ENCODE assay signal across 2 cellular contexts in the genomic region with DNA sequence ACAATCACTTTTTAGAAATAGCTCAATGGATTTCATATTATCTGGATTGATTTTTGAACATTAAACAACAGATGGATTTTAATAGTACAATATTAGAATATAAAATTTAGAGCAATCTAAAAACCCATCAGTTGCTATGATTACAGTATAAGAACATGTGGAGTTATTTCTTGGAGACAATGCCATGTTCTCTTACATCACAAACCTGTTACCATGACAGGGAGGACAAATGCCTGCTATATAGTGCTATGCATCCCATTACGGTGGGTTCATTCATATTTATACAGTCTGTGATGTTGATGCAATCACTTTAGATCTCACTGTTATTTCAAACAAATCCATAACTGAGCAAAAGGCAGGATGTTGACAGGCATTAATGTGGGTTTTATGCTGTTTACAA.
A peak's percentile ranks its signal among the peaks of the same experiment; 100 is the strongest.
TF ChIP-seq lines count a peak whose summit lies in the region.

No MANE protein-coding gene starts in this region.

TF ChIP-seq in neural cell, 6 proteins besides CTCF, POLR2A, EP300 and RAD21 (continued from another document):
- TF ChIP-seq, protein P1, sequence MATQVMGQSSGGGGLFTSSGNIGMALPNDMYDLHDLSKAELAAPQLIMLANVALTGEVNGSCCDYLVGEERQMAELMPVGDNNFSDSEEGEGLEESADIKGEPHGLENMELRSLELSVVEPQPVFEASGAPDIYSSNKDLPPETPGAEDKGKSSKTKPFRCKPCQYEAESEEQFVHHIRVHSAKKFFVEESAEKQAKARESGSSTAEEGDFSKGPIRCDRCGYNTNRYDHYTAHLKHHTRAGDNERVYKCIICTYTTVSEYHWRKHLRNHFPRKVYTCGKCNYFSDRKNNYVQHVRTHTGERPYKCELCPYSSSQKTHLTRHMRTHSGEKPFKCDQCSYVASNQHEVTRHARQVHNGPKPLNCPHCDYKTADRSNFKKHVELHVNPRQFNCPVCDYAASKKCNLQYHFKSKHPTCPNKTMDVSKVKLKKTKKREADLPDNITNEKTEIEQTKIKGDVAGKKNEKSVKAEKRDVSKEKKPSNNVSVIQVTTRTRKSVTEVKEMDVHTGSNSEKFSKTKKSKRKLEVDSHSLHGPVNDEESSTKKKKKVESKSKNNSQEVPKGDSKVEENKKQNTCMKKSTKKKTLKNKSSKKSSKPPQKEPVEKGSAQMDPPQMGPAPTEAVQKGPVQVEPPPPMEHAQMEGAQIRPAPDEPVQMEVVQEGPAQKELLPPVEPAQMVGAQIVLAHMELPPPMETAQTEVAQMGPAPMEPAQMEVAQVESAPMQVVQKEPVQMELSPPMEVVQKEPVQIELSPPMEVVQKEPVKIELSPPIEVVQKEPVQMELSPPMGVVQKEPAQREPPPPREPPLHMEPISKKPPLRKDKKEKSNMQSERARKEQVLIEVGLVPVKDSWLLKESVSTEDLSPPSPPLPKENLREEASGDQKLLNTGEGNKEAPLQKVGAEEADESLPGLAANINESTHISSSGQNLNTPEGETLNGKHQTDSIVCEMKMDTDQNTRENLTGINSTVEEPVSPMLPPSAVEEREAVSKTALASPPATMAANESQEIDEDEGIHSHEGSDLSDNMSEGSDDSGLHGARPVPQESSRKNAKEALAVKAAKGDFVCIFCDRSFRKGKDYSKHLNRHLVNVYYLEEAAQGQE (IDR thresholded peaks at IDR 0.05; ENCODE audit: borderline replicate concordance), result peak; percentile 19
- TF ChIP-seq MXI1 (conservative IDR thresholded peaks at IDR 0.05; ENCODE audit: poor library complexity, severe bottlenecking), result peak; percentile 36

TF ChIP-seq in HepG2, 621 proteins besides CTCF, POLR2A, EP300 and RAD21 (continued from another document):
- TF ChIP-seq, protein P2, sequence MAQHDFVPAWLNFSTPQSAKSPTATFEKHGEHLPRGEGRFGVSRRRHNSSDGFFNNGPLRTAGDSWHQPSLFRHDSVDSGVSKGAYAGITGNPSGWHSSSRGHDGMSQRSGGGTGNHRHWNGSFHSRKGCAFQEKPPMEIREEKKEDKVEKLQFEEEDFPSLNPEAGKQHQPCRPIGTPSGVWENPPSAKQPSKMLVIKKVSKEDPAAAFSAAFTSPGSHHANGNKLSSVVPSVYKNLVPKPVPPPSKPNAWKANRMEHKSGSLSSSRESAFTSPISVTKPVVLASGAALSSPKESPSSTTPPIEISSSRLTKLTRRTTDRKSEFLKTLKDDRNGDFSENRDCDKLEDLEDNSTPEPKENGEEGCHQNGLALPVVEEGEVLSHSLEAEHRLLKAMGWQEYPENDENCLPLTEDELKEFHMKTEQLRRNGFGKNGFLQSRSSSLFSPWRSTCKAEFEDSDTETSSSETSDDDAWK (CRISPR knock-in tag; IDR thresholded peaks at IDR 0.05), result no peak
- no peak for TF ChIP-seq SAP130 (CRISPR knock-in tag; IDR thresholded peaks at IDR 0.05; ENCODE audit: low read depth)
- TF ChIP-seq ZNF232 (CRISPR knock-in tag; IDR thresholded peaks at IDR 0.05; ENCODE audit: borderline replicate concordance), result no peak
- TF ChIP-seq ZNF879 (CRISPR knock-in tag; IDR thresholded peaks at IDR 0.05), result no peak
- no peak for TF ChIP-seq GABPA (IDR thresholded peaks at IDR 0.05; ENCODE audit: low read depth, low read length)
- no peak for TF ChIP-seq GABPA (CRISPR knock-in tag; IDR thresholded peaks at IDR 0.05; ENCODE audit: low read depth)
- TF ChIP-seq, protein P3, sequence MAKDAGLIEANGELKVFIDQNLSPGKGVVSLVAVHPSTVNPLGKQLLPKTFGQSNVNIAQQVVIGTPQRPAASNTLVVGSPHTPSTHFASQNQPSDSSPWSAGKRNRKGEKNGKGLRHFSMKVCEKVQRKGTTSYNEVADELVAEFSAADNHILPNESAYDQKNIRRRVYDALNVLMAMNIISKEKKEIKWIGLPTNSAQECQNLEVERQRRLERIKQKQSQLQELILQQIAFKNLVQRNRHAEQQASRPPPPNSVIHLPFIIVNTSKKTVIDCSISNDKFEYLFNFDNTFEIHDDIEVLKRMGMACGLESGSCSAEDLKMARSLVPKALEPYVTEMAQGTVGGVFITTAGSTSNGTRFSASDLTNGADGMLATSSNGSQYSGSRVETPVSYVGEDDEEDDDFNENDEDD (CRISPR knock-in tag; IDR thresholded peaks at IDR 0.05; ENCODE audit: borderline replicate concordance), result no peak
- TF ChIP-seq, protein P4, sequence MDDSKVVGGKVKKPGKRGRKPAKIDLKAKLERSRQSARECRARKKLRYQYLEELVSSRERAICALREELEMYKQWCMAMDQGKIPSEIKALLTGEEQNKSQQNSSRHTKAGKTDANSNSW (CRISPR knock-in tag; IDR thresholded peaks at IDR 0.05; ENCODE audit: borderline replicate concordance), result no peak
- TF ChIP-seq, protein P5, sequence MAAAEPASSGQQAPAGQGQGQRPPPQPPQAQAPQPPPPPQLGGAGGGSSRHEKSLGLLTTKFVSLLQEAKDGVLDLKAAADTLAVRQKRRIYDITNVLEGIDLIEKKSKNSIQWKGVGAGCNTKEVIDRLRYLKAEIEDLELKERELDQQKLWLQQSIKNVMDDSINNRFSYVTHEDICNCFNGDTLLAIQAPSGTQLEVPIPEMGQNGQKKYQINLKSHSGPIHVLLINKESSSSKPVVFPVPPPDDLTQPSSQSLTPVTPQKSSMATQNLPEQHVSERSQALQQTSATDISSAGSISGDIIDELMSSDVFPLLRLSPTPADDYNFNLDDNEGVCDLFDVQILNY (CRISPR knock-in tag; conservative IDR thresholded peaks at IDR 0.05), result no peak
- no peak for TF ChIP-seq SOX13 (IDR thresholded peaks at IDR 0.05)
- no peak for TF ChIP-seq SOX13 (CRISPR knock-in tag; conservative IDR thresholded peaks at IDR 0.05 in 1 of 2, IDR thresholded peaks at IDR 0.05 in 1 of 2)
- TF ChIP-seq WIZ (CRISPR knock-in tag; IDR thresholded peaks at IDR 0.05), result no peak
- no peak for TF ChIP-seq ZNF451 (CRISPR knock-in tag; IDR thresholded peaks at IDR 0.05)
- TF ChIP-seq CEBPG (CRISPR knock-in tag; IDR thresholded peaks at IDR 0.05), result no peak
- TF ChIP-seq, protein P6, sequence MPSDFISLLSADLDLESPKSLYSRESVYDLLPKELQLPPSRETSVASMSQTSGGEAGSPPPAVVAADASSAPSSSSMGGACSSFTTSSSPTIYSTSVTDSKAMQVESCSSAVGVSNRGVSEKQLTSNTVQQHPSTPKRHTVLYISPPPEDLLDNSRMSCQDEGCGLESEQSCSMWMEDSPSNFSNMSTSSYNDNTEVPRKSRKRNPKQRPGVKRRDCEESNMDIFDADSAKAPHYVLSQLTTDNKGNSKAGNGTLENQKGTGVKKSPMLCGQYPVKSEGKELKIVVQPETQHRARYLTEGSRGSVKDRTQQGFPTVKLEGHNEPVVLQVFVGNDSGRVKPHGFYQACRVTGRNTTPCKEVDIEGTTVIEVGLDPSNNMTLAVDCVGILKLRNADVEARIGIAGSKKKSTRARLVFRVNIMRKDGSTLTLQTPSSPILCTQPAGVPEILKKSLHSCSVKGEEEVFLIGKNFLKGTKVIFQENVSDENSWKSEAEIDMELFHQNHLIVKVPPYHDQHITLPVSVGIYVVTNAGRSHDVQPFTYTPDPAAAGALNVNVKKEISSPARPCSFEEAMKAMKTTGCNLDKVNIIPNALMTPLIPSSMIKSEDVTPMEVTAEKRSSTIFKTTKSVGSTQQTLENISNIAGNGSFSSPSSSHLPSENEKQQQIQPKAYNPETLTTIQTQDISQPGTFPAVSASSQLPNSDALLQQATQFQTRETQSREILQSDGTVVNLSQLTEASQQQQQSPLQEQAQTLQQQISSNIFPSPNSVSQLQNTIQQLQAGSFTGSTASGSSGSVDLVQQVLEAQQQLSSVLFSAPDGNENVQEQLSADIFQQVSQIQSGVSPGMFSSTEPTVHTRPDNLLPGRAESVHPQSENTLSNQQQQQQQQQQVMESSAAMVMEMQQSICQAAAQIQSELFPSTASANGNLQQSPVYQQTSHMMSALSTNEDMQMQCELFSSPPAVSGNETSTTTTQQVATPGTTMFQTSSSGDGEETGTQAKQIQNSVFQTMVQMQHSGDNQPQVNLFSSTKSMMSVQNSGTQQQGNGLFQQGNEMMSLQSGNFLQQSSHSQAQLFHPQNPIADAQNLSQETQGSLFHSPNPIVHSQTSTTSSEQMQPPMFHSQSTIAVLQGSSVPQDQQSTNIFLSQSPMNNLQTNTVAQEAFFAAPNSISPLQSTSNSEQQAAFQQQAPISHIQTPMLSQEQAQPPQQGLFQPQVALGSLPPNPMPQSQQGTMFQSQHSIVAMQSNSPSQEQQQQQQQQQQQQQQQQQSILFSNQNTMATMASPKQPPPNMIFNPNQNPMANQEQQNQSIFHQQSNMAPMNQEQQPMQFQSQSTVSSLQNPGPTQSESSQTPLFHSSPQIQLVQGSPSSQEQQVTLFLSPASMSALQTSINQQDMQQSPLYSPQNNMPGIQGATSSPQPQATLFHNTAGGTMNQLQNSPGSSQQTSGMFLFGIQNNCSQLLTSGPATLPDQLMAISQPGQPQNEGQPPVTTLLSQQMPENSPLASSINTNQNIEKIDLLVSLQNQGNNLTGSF (CRISPR knock-in tag; IDR thresholded peaks at IDR 0.05), result no peak
- TF ChIP-seq ZNF780A (CRISPR knock-in tag; IDR thresholded peaks at IDR 0.05), result no peak
